10 cellular contexts compared by ENCODE assay signal in the genomic region with DNA sequence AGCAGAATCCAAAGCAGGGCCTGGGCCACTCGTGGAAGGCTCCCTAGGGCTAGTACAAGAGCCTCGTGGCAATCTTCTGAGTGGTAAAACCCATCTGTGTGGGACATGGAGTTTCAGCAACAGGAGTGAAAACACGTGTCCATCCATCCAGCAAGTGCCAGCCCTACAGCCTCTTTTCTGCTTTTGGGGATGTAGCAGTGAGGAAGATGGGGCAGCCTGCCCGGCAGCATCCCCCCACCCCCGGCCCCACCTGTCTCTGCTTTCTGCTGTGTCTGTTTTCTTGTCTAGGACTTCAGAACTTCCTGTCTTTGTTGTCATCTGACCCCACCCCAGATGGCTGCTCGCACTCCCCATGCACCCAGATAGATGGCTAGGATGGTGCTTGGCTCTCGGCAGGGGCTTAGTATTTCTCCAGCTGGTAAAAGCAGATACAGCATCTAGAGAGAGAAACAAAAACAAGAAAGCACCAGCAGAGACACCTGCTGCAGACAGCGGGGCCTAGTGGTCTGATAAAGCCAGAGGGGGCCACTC. TPM values are rescaled to one million over a fixed set of nuclear protein-coding genes. Genes with fewer than 3 reads are reported as not detected.
DNase-seq lines count a peak whose midpoint lies in the region; ATAC-seq and TF ChIP-seq lines count a peak whose summit lies in the region.
"Had no signal": no experiment of that assay in that cellular context is flagged by ENCODE, and none has a peak within 500 bp of the region (broad histone marks: within the 10 kb centered on the region; RNA-seq: fewer than 3 reads in every experiment).

No MANE protein-coding gene starts in this region.

- H3K27me3 Mint-ChIP-seq in activated naive CD8-positive, alpha-beta T cell: no peaks in the 10 kb centered on the region

- intact Hi-C loops in heart right ventricle (cut with DNase I) (no loop called here), Right ventricle myocardium superior (cut with DNase I) (no loop called here), posterior vena cava (cut with DNase I) (no loop called here), sigmoid colon (cut with DNase I) (no loop called here)

- TF ChIP-seq POLR2A in upper lobe of left lung (IDR thresholded peaks at IDR 0.05) (no peak), sigmoid colon (IDR thresholded peaks at IDR 0.05) (no peak)

- H3K27ac Mint-ChIP-seq in activated naive CD8-positive, alpha-beta T cell: no peak overlapping the region

- H3K4me1 ChIP-seq in heart right ventricle (peaks cover 19 to 79% (median 54%) of the 10 kb centered on the region in 9 donors), liver (ENCODE audit: control insufficient read depth in 4 of 4, insufficient read depth in 4 of 4, low read length in 3 of 4) (peaks cover 7 to 39% (median 26%) of the 10 kb centered on the region in 4 donors), upper lobe of left lung (peaks cover 29 to 61% (median 41%) of the 10 kb centered on the region in 4 donors), sigmoid colon (peaks cover 3 to 52% (median 45%) of the 10 kb centered on the region in 4 donors)

- H3K9ac ChIP-seq in liver (ENCODE audit: low read depth in 1 of 2, low read length in 2 of 2): no peak overlapping the region

- no peak for TF ChIP-seq RAD21 in liver (IDR thresholded peaks at IDR 0.05)

- DNase-seq in heart right ventricle (no peak), Right ventricle myocardium superior (no peak), upper lobe of left lung (no peak), posterior vena cava (ENCODE audit: low spot score) (no peak), medulla oblongata (ENCODE audit: extremely low spot score) (no peak), sigmoid colon (no peak)
- DNase-seq: COR-L47, NCI-H1417 treated with DMSO at 0.1 percent for 48 hours had no signal

- peaks cover 25% of the 10 kb centered on the region for H3K4me1 Mint-ChIP-seq in activated naive CD8-positive, alpha-beta T cell (ENCODE audit: low read depth)

- H3K4me3 Mint-ChIP-seq in activated naive CD8-positive, alpha-beta T cell: peak overlapping the region; percentile 53

- H3K27ac ChIP-seq in heart right ventricle: peak overlapping the region; percentile 90 to 99 (median 94)
- H3K27ac ChIP-seq in liver (ENCODE audit: low read depth in 1 of 2, low read length in 2 of 2): no peak overlapping the region
- H3K27ac ChIP-seq in upper lobe of left lung: peak overlapping the region in 3 of 4 donors; percentile 88 to 92 (median 90)
- H3K27ac ChIP-seq in sigmoid colon: peak overlapping the region in 1 of 4 donors; percentile 90

- H3K36me3 Mint-ChIP-seq in activated naive CD8-positive, alpha-beta T cell: no peaks in the 10 kb centered on the region

- WGBS in heart right ventricle, 2 donors: 42 to 43% methylated on average over 8 of the region's 8 CpGs
- 64% methylated on average over 8 of the region's 8 CpGs for WGBS in liver
- 53 to 58% methylated on average over 6 to 8 of the region's 8 CpGs for WGBS in upper lobe of left lung, 2 donors
- WGBS in sigmoid colon, 2 donors: 46 to 64% methylated on average over 8 of the region's 8 CpGs

- H3K4me3 ChIP-seq in heart right ventricle (peak overlapping the region in 9 of 10 donors; percentile 80 to 100 (median 99)), liver (ENCODE audit: low read depth in 1 of 3, low read length in 3 of 3) (peak overlapping the region; percentile 78 to 85 (median 79)), upper lobe of left lung (peak overlapping the region in 3 of 4 donors; percentile 97 to 100 (median 100)), sigmoid colon (peak overlapping the region in 1 of 4 donors; percentile 100)

- TF ChIP-seq CTCF in heart right ventricle (IDR thresholded peaks at IDR 0.05) (no peak), liver (IDR thresholded peaks at IDR 0.05; ENCODE audit: low read depth, low read length, missing input control) (no peak), upper lobe of left lung (IDR thresholded peaks at IDR 0.05) (no peak), sigmoid colon (IDR thresholded peaks at IDR 0.05) (no peak)

- H3K36me3 ChIP-seq in heart right ventricle (peaks cover 0 to 37% (median 16%) of the 10 kb centered on the region in 9 donors), liver (ENCODE audit: control insufficient read depth in 4 of 4, insufficient read depth in 3 of 4, low read depth in 1 of 4, low read length in 3 of 4) (peaks cover 0 to 11% (median 6%) of the 10 kb centered on the region in 4 donors), upper lobe of left lung (peaks cover 3 to 33% (median 19%) of the 10 kb centered on the region in 4 donors), sigmoid colon (peaks cover 0 to 31% (median 13%) of the 10 kb centered on the region in 4 donors)

- no peaks in the 10 kb centered on the region for H3K9me3 Mint-ChIP-seq in activated naive CD8-positive, alpha-beta T cell (ENCODE audit: low read depth)

- TF ChIP-seq EP300 in upper lobe of left lung (IDR thresholded peaks at IDR 0.05) (no peak), sigmoid colon (IDR thresholded peaks at IDR 0.05) (no peak)

- no peak for ATAC-seq in heart right ventricle
- no peak for ATAC-seq in Right ventricle myocardium superior (ENCODE audit: poor library complexity)
- ATAC-seq in upper lobe of left lung (ENCODE audit: low FRiP score in 2 of 2): no peak

- no peaks in the 10 kb centered on the region for H3K9me3 ChIP-seq in heart right ventricle
- no peaks in the 10 kb centered on the region for H3K9me3 ChIP-seq in liver (ENCODE audit: control insufficient read depth in 4 of 4, low read length in 3 of 4)
- no peaks in the 10 kb centered on the region for H3K9me3 ChIP-seq in upper lobe of left lung
- no peaks in the 10 kb centered on the region for H3K9me3 ChIP-seq in sigmoid colon

- H3K27me3 ChIP-seq in heart right ventricle (no peaks in the 10 kb centered on the region), liver (ENCODE audit: control insufficient read depth in 4 of 4, insufficient read depth in 4 of 4, low read length in 3 of 4) (no peaks in the 10 kb centered on the region), upper lobe of left lung (no peaks in the 10 kb centered on the region), sigmoid colon (no peaks in the 10 kb centered on the region)

TF ChIP-seq in liver, 16 proteins besides CTCF, POLR2A, EP300 and RAD21 (continues in another document):
- TF ChIP-seq JUND (IDR thresholded peaks at IDR 0.05): no peak
- TF ChIP-seq YY1 (IDR thresholded peaks at IDR 0.05): no peak

RNA-seq across cellular contexts. Expression of gene CPTP, which starts 1.5 kb away (rescaled TPM):
- total RNA-seq in heart right ventricle: 100 to 1,000 TPM in 1 of 10 donors, 10 to 100 TPM in 9; 49.4 to 126 (median 65.4) TPM
- 100 to 1,000 TPM in 1 of 2 donors, 10 to 100 TPM in 1; 55.3 to 222 TPM for polyA plus RNA-seq in heart right ventricle
- 113 TPM for total RNA-seq in Right ventricle myocardium superior
- total RNA-seq in liver: 10 to 100 TPM in 1 of 2 donors, 1 to 10 TPM in 1; 7.9 to 14.6 TPM
- 10 to 100 TPM; 30.4 to 45.1 TPM for polyA plus RNA-seq in liver
- 10 to 100 TPM; 14.7 to 41.6 (median 26.0) TPM for total RNA-seq in upper lobe of left lung
- total RNA-seq in posterior vena cava: 10 to 100 TPM; 11.6 to 14.1 TPM
- total RNA-seq in sigmoid colon: 10 to 100 TPM in 2 of 4 donors, 1 to 10 TPM in 2; 8.4 to 21.6 (median 10.5) TPM
- 10 to 100 TPM; 41.4 to 57.1 (median 42.0) TPM for polyA plus RNA-seq in sigmoid colon

RNA-seq across cellular contexts. Expression of gene INTS11, which starts 1.7 kb away (rescaled TPM):
- total RNA-seq in heart right ventricle (10 to 100 TPM; 44.7 to 91.7 (median 56.6) TPM), Right ventricle myocardium superior (70.9 TPM), liver (10 to 100 TPM; 30.7 to 40.5 TPM), upper lobe of left lung (100 to 1,000 TPM in 2 of 6 donors, 10 to 100 TPM in 4; 71.7 to 267 (median 90.5) TPM), posterior vena cava (10 to 100 TPM; 61.8 to 65.6 TPM), sigmoid colon (100 to 1,000 TPM in 1 of 4 donors, 10 to 100 TPM in 3; 83.8 to 135 (median 93.4) TPM)
- polyA plus RNA-seq in heart right ventricle (100 to 1,000 TPM in 1 of 2 donors, 10 to 100 TPM in 1; 92.6 to 269 TPM), liver (10 to 100 TPM; 26.3 to 38.3 TPM), sigmoid colon (100 to 1,000 TPM in 1 of 3 donors, 10 to 100 TPM in 2; 58.3 to 117 (median 62.7) TPM)

RNA-seq across cellular contexts. Expression of gene TAS1R3, which starts 4.9 kb away (rescaled TPM):
- total RNA-seq in heart right ventricle (under 1 TPM; 0.16 to 0.87 (median 0.35) TPM), Right ventricle myocardium superior (0.40 TPM), liver (under 1 TPM; 0.19 to 0.33 TPM), upper lobe of left lung (1 to 10 TPM in 1 of 6 donors, under 1 TPM in 5; 0.22 to 1.0 (median 0.79) TPM), posterior vena cava (under 1 TPM in 1 of 2 donors, not detected in 1; 0.09 TPM), sigmoid colon (not detected)
- polyA plus RNA-seq in heart right ventricle (1 to 10 TPM in 1 of 2 donors, under 1 TPM in 1; 0.39 to 3.1 TPM), liver (under 1 TPM in 1 of 2 donors, not detected in 1; 0.36 TPM), sigmoid colon (under 1 TPM in 2 of 3 donors, not detected in 1; 0.60 to 0.64 TPM)

RNA-seq across cellular contexts. Expression of gene PUSL1, which starts 17.7 kb away (rescaled TPM):
- total RNA-seq in heart right ventricle (10 to 100 TPM in 3 of 10 donors, 1 to 10 TPM in 7; 5.6 to 11.9 (median 8.2) TPM), Right ventricle myocardium superior (10.6 TPM), liver (10 to 100 TPM in 1 of 2 donors, 1 to 10 TPM in 1; 9.3 to 11.2 TPM), upper lobe of left lung (10 to 100 TPM; 16.8 to 38.8 (median 23.0) TPM), posterior vena cava (10 to 100 TPM in 1 of 2 donors, 1 to 10 TPM in 1; 8.3 to 10.5 TPM), sigmoid colon (10 to 100 TPM; 15.7 to 24.0 (median 20.4) TPM)
- polyA plus RNA-seq in heart right ventricle (10 to 100 TPM; 16.0 to 17.8 TPM), liver (10 to 100 TPM in 1 of 2 donors, 1 to 10 TPM in 1; 9.5 to 14.9 TPM), sigmoid colon (10 to 100 TPM; 12.6 to 22.3 (median 12.7) TPM)

RNA-seq across cellular contexts. Expression of gene ACAP3, which starts 18.4 kb away (rescaled TPM):
- 10 to 100 TPM; 24.1 to 60.0 (median 30.4) TPM for total RNA-seq in heart right ventricle
- 100 to 1,000 TPM in 1 of 2 donors, 10 to 100 TPM in 1; 22.2 to 152 TPM for polyA plus RNA-seq in heart right ventricle
- total RNA-seq in Right ventricle myocardium superior: 56.3 TPM
- total RNA-seq in liver: 10 to 100 TPM; 17.9 to 24.8 TPM
- 10 to 100 TPM in 1 of 2 donors, 1 to 10 TPM in 1; 2.7 to 12.0 TPM for polyA plus RNA-seq in liver
- total RNA-seq in upper lobe of left lung: 100 to 1,000 TPM in 2 of 6 donors, 10 to 100 TPM in 4; 33.5 to 166 (median 60.1) TPM
- total RNA-seq in posterior vena cava: 10 to 100 TPM; 40.9 to 50.9 TPM
- total RNA-seq in sigmoid colon: 10 to 100 TPM; 21.4 to 57.1 (median 33.4) TPM
- polyA plus RNA-seq in sigmoid colon: 10 to 100 TPM in 1 of 3 donors, 1 to 10 TPM in 2; 7.2 to 41.8 (median 8.3) TPM

Comparison
In these comparisons a context has a peak if more than half of its experiments do, and no peak if none do; other contexts are left out.
1. H3K27ac ChIP-seq: peak in heart right ventricle (10 of 10) and upper lobe of left lung (3 of 4); none in liver (0 of 2).